In genomic region chrX:71198066-71198465, GRCh38 we compare ENCODE assay signal across 8 cellular contexts. TPM values are rescaled to one million over a fixed set of nuclear protein-coding genes. Genes with fewer than 3 reads are reported as not detected.
A peak's percentile ranks its signal among the peaks of the same experiment; 100 is the strongest.
DNase-seq lines count a peak whose midpoint lies in the region; ATAC-seq and TF ChIP-seq lines count a peak whose summit lies in the region.

No MANE protein-coding gene starts in this region.

- H3K36me3 ChIP-seq in OCI-LY3 (replicated peaks; ENCODE audit: low read depth, low read length) (peaks cover 8% of the 10 kb centered on the region), mucosa of descending colon (ENCODE audit: low read depth) (no peaks in the 10 kb centered on the region)

- H3K4me3 ChIP-seq in OCI-LY3 (ENCODE audit: low read length), result peak overlapping the region; percentile 84
- no peak overlapping the region for H3K4me3 ChIP-seq in mucosa of descending colon

- H3K9me3 ChIP-seq in OCI-LY3 (ENCODE audit: insufficient read depth, low read length), result no peaks in the 10 kb centered on the region
- H3K9me3 ChIP-seq in mucosa of descending colon, result no peaks in the 10 kb centered on the region

- peak overlapping the region; percentile 88 for H3K27ac ChIP-seq in OCI-LY3 (ENCODE audit: low read length)

- H3K4me2 ChIP-seq in OCI-LY3 (ENCODE audit: low read length), result peak overlapping the region; percentile 84

- DNase-seq in mucosa of descending colon, result no peak
- DNase-seq in COR-L47 (lab: John Stamatoyannopoulos, UW), result no peak
- DNase-seq in activated effector memory CD4-positive, alpha-beta T cell treated with anti-CD3 and anti-CD28 coated beads, Interleukin-2, amount 50 U/mL, for 16 hours, result no peak
- DNase-seq in NCI-H524 (lab: John Stamatoyannopoulos, UW), result no peak

- peaks cover 34% of the 10 kb centered on the region for H3K79me2 ChIP-seq in OCI-LY3 (ENCODE audit: low read length)

- peak overlapping the region; percentile 22; the same call in 1 of the 2 replicates for H2AFZ ChIP-seq in OCI-LY3 (ENCODE audit: low read depth, low read length)

- H3K4me1 ChIP-seq in OCI-LY3 (ENCODE audit: low read length) (peaks cover 34% of the 10 kb centered on the region), mucosa of descending colon (ENCODE audit: low read depth) (no peaks in the 10 kb centered on the region)

- H3K27me3 ChIP-seq in OCI-LY3 (ENCODE audit: low read depth, low read length), result no peaks in the 10 kb centered on the region

- H4K20me1 ChIP-seq in OCI-LY3 (ENCODE audit: insufficient read depth, low read length), result no peaks in the 10 kb centered on the region

- peak overlapping the region; percentile 92 for H3K9ac ChIP-seq in OCI-LY3 (ENCODE audit: low read length)

- TF ChIP-seq CTCF in OCI-LY3 (IDR thresholded peaks at IDR 0.05; ENCODE audit: low read depth, low read length) (no peak), mucosa of descending colon (IDR thresholded peaks at IDR 0.05) (no peak)

- ATAC-seq in GM18511 (IDR thresholded peaks at IDR 0.05; ENCODE audit: unreplicated experiment) (peak; percentile 70), HG02610 (IDR thresholded peaks at IDR 0.05; ENCODE audit: unreplicated experiment) (peak; percentile 73), mucosa of descending colon (peak; percentile 53), HG02840 (IDR thresholded peaks at IDR 0.05; ENCODE audit: low FRiP score, unreplicated experiment) (no peak)

- intact Hi-C loops in mucosa of descending colon (cut with DNase I, micrococcal nuclease), result no loop called here

RNA-seq across cellular contexts. Expression of gene GJB1, which starts 25.0 kb away (rescaled TPM):
- total RNA-seq in mucosa of descending colon, result 10 to 100 TPM; 24.2 to 78.9 (median 58.2) TPM

RNA-seq across cellular contexts. Expression of gene NLGN3, which starts 53.4 kb away (rescaled TPM):
- 1 to 10 TPM in 1 of 3 donors, under 1 TPM in 2; 0.46 to 3.1 (median 0.94) TPM for total RNA-seq in mucosa of descending colon

RNA-seq across cellular contexts. Expression of gene ZMYM3, which starts 55.9 kb away (rescaled TPM):
- total RNA-seq in mucosa of descending colon, result 10 to 100 TPM; 13.7 to 24.9 (median 16.4) TPM
